In the genomic region with DNA sequence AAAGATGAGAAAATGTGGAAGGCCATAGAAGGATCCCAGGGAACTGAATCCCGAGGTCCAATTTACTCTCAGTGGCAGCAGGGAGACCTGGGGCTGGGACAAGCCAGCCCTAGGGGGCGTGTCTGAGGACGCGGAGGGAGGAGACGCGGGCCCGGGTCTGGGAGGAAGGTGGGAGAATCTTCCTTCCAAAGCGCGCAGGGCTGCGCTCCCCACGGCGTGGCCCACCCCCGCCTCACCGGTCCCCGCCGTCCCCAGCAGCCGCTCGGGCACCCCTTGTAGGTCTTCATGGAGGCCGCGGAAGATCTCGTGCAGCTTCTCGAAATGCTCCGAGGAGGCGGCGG, we compare ENCODE assay signal across 8 cellular contexts. TPM values are rescaled to one million over a fixed set of nuclear protein-coding genes. Genes with fewer than 3 reads are reported as not detected.
A peak's percentile ranks its signal among the peaks of the same experiment; 100 is the strongest.
DNase-seq lines count a peak whose midpoint lies in the region; ATAC-seq and TF ChIP-seq lines count a peak whose summit lies in the region.

No MANE protein-coding gene starts in this region.

- H3K27ac Mint-ChIP-seq in T-helper 17 cell = peak overlapping the region; percentile 93

- peak overlapping the region; percentile 95 for H3K4me3 Mint-ChIP-seq in T-helper 17 cell

- no peaks in the 10 kb centered on the region for H3K27me3 Mint-ChIP-seq in T-helper 17 cell

- H3K9me3 ChIP-seq in T-helper 17 cell (ENCODE audit: control insufficient read depth, low read length, poor library complexity, severe bottlenecking) = no peaks in the 10 kb centered on the region

- in situ Hi-C loops in GM13976 (cut with MboI; ENCODE audit: low sequenced_read_pairs, unreplicated experiment) = no loop called here

- H3K4me1 Mint-ChIP-seq in T-helper 17 cell = peaks cover 38% of the 10 kb centered on the region

- ATAC-seq in HG02759 (IDR thresholded peaks at IDR 0.05; ENCODE audit: unreplicated experiment) = peak; percentile 64
- peak; percentile 67 for ATAC-seq in T-helper 17 cell

- H3K36me3 Mint-ChIP-seq in T-helper 17 cell (ENCODE audit: low read depth) = no peaks in the 10 kb centered on the region

- TF ChIP-seq CTCF in GM13976 (IDR thresholded peaks at IDR 0.05; ENCODE audit: borderline replicate concordance, control extremely low read depth, extremely low read depth, insufficient read depth, missing control alignments) = peak; percentile 21

- DNase-seq in GM13976 (ENCODE audit: low spot score) = peak; percentile 69
- DNase-seq in NCI-H1092 treated with DMSO at 0.1 percent for 48 hours (lab: John Stamatoyannopoulos, UW) = peak; percentile 67
- DNase-seq in T-helper 17 cell = peak; percentile 42 to 58 (median 54)
- peak; percentile 80 for DNase-seq in astrocyte of the hippocampus (ENCODE audit: low read depth, low spot score)
- DNase-seq in hippocampal formation (lab: John Stamatoyannopoulos, UW) = peak; percentile 40 to 59
- DNase-seq in putamen (ENCODE audit: low spot score) = peak; percentile 66
- DNase-seq in central memory CD4-positive, alpha-beta T cell = no peak

RNA-seq across cellular contexts. Expression of a gene that starts 0.3 kb away (rescaled TPM):
- total RNA-seq in T-helper 17 cell = 10 to 100 TPM; 41.2 to 48.1 TPM

RNA-seq across cellular contexts. Expression of a gene that starts 21.5 kb away (rescaled TPM):
- total RNA-seq in T-helper 17 cell = 10 to 100 TPM; 23.4 to 34.4 TPM

RNA-seq across cellular contexts. Expression of a gene that starts 27.6 kb away (rescaled TPM):
- total RNA-seq in T-helper 17 cell = not detected

RNA-seq across cellular contexts. Expression of a gene that starts 54.4 kb away (rescaled TPM):
- 1 to 10 TPM; 5.1 to 5.2 TPM for total RNA-seq in T-helper 17 cell
